Comparison of ENCODE assay signal across 20 cellular contexts in the genomic region with DNA sequence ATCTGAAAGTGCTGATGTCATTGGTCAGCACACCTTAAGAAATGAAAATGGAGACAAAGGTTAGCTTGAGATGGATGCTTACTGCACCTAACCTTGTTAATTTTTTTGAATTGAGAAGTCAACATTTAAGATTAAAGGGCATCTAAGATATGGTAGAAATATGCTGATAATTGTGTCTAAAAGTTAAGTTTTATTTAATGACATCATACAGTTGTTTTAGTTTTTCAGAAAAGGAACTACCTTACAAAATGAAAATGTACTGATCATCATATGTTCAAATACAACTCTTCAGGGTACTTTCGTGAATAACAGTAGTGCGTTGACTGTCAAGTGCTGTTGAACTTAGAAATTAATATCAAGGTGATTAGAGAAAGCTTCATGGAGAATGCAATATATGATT. TPM values are rescaled to one million over a fixed set of nuclear protein-coding genes. Genes with fewer than 3 reads are reported as not detected.
"Had no signal": no experiment of that assay in that cellular context is flagged by ENCODE, and none has a peak within 500 bp of the region (broad histone marks: within the 10 kb centered on the region; RNA-seq: fewer than 3 reads in every experiment).

No MANE protein-coding gene starts in this region.

- H3K27me3 ChIP-seq: brain microvascular endothelial cell, foreskin keratinocyte had no signal

- DNase-seq: activated CD8-positive, alpha-beta memory T cell treated with anti-CD3 and anti-CD28 coated beads for 24 hours; activated CD8-positive, alpha-beta memory T cell treated with anti-CD3 and anti-CD28 coated beads, Interleukin-2, amount 50 U/mL, for 48 hours; activated effector memory CD4-positive, alpha-beta T cell treated with Interleukin-2 at 50 U/mL for 16 hours; activated naive CD8-positive, alpha-beta T cell treated with anti-CD3 and anti-CD28 coated beads, Interleukin-2, amount 50 U/mL, for 24 hours; activated T-cell treated with anti-CD3 and anti-CD28 coated beads, Interleukin-2, amount 50 U/mL, for 48 hours; aorta; central memory CD4-positive, alpha-beta T cell; hypothalamus; stimulated activated CD8-positive, alpha-beta memory T cell treated with anti-CD3 and anti-CD28 coated beads, Interleukin-4, amount 100 ng/mL, for 48 hours; T-helper 1 cell; T-helper 9 cell had no signal

- H3K4me1 ChIP-seq: foreskin keratinocyte, parathyroid adenoma had no signal

- H3K27ac ChIP-seq: brain microvascular endothelial cell, foreskin keratinocyte, parathyroid adenoma had no signal

- H3K4me3 ChIP-seq: lung had no signal

- H3K36me3 ChIP-seq: brain microvascular endothelial cell had no signal

- H3K9ac ChIP-seq: parathyroid adenoma had no signal

RNA-seq across cellular contexts. Expression of gene SMCO3, which starts 2.5 kb away (rescaled TPM):
- total RNA-seq: activated CD4-positive, alpha-beta T cell treated with anti-CD3 and anti-CD28 coated beads, Interleukin-2, amount 10 ng/mL, durations not matched to agents 7 days and 5 days; endodermal cell; epithelial cell of proximal tubule; foreskin keratinocyte; ureter had no signal

RNA-seq across cellular contexts. Expression of gene ART4, which starts 31.8 kb away (rescaled TPM):
- total RNA-seq: activated CD4-positive, alpha-beta T cell treated with anti-CD3 and anti-CD28 coated beads, Interleukin-2, amount 10 ng/mL, durations not matched to agents 7 days and 5 days; endodermal cell; epithelial cell of proximal tubule; fibroblast of lung; foreskin keratinocyte had no signal
